Comparison of ENCODE assay signal across 22 cellular contexts in genomic region chr11:120649316-120649715, GRCh38.
"Had no signal": no experiment of that assay in that cellular context is flagged by ENCODE, and none has a peak within 500 bp of the region (broad histone marks: within the 10 kb centered on the region; RNA-seq: fewer than 3 reads in every experiment).

No MANE protein-coding gene starts in this region.

- H3K27ac ChIP-seq: esophagus squamous epithelium, gastrocnemius medialis, left ventricle myocardium inferior, thoracic aorta, upper lobe of left lung had no signal

- H3K36me3 Mint-ChIP-seq: activated CD4-positive, alpha-beta memory T cell treated with anti-CD3 and anti-CD28 coated beads for 36 hours; activated naive CD4-positive, alpha-beta T cell treated with anti-CD3 and anti-CD28 coated beads, Interleukin-2, amount 10 ng/mL, durations not matched to agents 7 days and 5 days; mesothelial cell of epicardium; naive thymus-derived CD8-positive, alpha-beta T cell; stimulated activated effector memory CD8-positive, alpha-beta T cell treated with anti-CD3 and anti-CD28 coated beads, Interleukin-12 subunit alpha, Interleukin-12 subunit beta, amount 100 ng/mL, for 72 hours had no signal

- H3K4me3 Mint-ChIP-seq: activated CD4-positive, alpha-beta memory T cell treated with anti-CD3 and anti-CD28 coated beads for 36 hours; activated naive CD4-positive, alpha-beta T cell treated with anti-CD3 and anti-CD28 coated beads, Interleukin-2, amount 10 ng/mL, durations not matched to agents 7 days and 5 days; activated T-cell treated with anti-CD3 and anti-CD28 coated beads, Interleukin-2, amount 50 U/mL, for 72 hours; endodermal cell; mesothelial cell of epicardium; naive thymus-derived CD8-positive, alpha-beta T cell; stimulated activated effector memory CD8-positive, alpha-beta T cell treated with anti-CD3 and anti-CD28 coated beads, Interleukin-12 subunit alpha, Interleukin-12 subunit beta, amount 100 ng/mL, for 72 hours; T-helper 17 cell had no signal

- H3K27ac Mint-ChIP-seq: activated CD4-positive, alpha-beta memory T cell treated with anti-CD3 and anti-CD28 coated beads for 36 hours; activated naive CD4-positive, alpha-beta T cell treated with anti-CD3 and anti-CD28 coated beads, Interleukin-2, amount 10 ng/mL, durations not matched to agents 7 days and 5 days; activated T-cell treated with anti-CD3 and anti-CD28 coated beads, Interleukin-2, amount 50 U/mL, for 72 hours; endodermal cell; mesothelial cell of epicardium; naive thymus-derived CD8-positive, alpha-beta T cell; stimulated activated effector memory CD8-positive, alpha-beta T cell treated with anti-CD3 and anti-CD28 coated beads, Interleukin-12 subunit alpha, Interleukin-12 subunit beta, amount 100 ng/mL, for 72 hours; T-helper 17 cell had no signal

- H3K4me1 ChIP-seq: esophagus squamous epithelium, gastrocnemius medialis had no signal

- DNase-seq: activated CD4-positive, alpha-beta memory T cell treated with anti-CD3 and anti-CD28 coated beads for 36 hours; activated CD4-positive, alpha-beta T cell treated with anti-CD3 and anti-CD28 coated beads for 48 hours; activated effector memory CD4-positive, alpha-beta T cell treated with Interleukin-2 at 50 U/mL for 16 hours; activated naive CD4-positive, alpha-beta T cell treated with anti-CD3 and anti-CD28 coated beads, Interleukin-2, amount 10 ng/mL, durations not matched to agents 7 days and 5 days; activated T-cell treated with anti-CD3 and anti-CD28 coated beads, Interleukin-2, amount 50 U/mL, for 72 hours; amygdala; cortex of kidney; endodermal cell; esophagus squamous epithelium; gastrocnemius medialis; hippocampal formation; kidney glomerular epithelial cell; left ventricle myocardium inferior; small intestine; stimulated activated CD4-positive, alpha-beta T cell treated with anti-CD3 and anti-CD28 coated beads, Interleukin-2, amount 100 ng/mL, for 24 hours; T-helper 17 cell; upper lobe of left lung had no signal

- FAIRE-seq: small intestine had no signal

- ATAC-seq: activated T-cell treated with anti-CD3 and anti-CD28 coated beads, Interleukin-2, amount 50 U/mL, for 72 hours; gastrocnemius medialis; naive thymus-derived CD8-positive, alpha-beta T cell; sciatic nerve; stimulated activated effector memory CD8-positive, alpha-beta T cell treated with anti-CD3 and anti-CD28 coated beads, Interleukin-12 subunit alpha, Interleukin-12 subunit beta, amount 100 ng/mL, for 72 hours; T-helper 17 cell had no signal

- H3K36me3 ChIP-seq: esophagus squamous epithelium, gastrocnemius medialis, left ventricle myocardium inferior, thoracic aorta, upper lobe of left lung had no signal

- H3K4me1 Mint-ChIP-seq: activated naive CD4-positive, alpha-beta T cell treated with anti-CD3 and anti-CD28 coated beads, Interleukin-2, amount 10 ng/mL, durations not matched to agents 7 days and 5 days; mesothelial cell of epicardium; naive thymus-derived CD8-positive, alpha-beta T cell; stimulated activated effector memory CD8-positive, alpha-beta T cell treated with anti-CD3 and anti-CD28 coated beads, Interleukin-12 subunit alpha, Interleukin-12 subunit beta, amount 100 ng/mL, for 72 hours had no signal

- H3K4me3 ChIP-seq: esophagus squamous epithelium, gastrocnemius medialis, left ventricle myocardium inferior, thoracic aorta, upper lobe of left lung had no signal

- H3K9me3 ChIP-seq: esophagus squamous epithelium, gastrocnemius medialis, left ventricle myocardium inferior, thoracic aorta, upper lobe of left lung had no signal

- H3K9me3 Mint-ChIP-seq: activated CD4-positive, alpha-beta memory T cell treated with anti-CD3 and anti-CD28 coated beads for 36 hours; activated T-cell treated with anti-CD3 and anti-CD28 coated beads, Interleukin-2, amount 50 U/mL, for 72 hours; endodermal cell; stimulated activated effector memory CD8-positive, alpha-beta T cell treated with anti-CD3 and anti-CD28 coated beads, Interleukin-12 subunit alpha, Interleukin-12 subunit beta, amount 100 ng/mL, for 72 hours had no signal

- H3K27me3 ChIP-seq: gastrocnemius medialis, upper lobe of left lung had no signal
